10 cellular contexts compared by ENCODE assay signal in the genomic region with DNA sequence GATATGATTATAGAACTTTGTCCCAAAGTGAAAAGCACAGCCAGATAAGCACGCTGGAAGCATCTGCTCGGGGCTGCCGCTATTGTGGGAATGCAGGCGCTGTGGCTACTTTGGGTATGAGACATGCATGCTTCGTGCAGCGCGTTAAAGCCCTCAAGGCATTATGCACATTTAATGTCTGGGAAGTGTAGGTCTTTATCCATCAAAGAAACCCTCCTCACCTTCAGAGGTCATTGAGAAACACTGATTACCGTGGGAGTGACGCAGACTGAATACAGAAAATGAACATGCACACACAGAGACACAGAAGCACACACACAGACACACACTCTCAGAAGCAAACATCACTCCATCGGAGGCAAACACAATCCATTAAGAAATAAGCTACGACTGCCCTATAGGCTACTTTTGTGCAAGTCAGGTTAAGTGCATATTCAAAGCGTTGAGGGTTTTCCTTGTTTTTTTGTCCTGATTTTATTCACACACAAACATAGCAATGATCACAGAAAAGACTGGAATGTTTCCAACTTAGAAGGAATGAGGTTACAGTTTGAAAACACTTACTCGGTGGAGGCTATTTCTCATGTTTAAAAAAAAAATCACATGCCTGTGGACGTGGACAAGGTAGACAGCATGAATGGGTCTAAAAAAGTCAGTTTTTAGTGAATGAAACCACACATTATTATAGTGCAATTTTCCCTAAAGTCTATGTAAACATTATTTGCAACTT.
DNase-seq lines count a peak whose midpoint lies in the region; ATAC-seq, FAIRE-seq and TF ChIP-seq lines count a peak whose summit lies in the region.
"Had no signal": no experiment of that assay in that cellular context is flagged by ENCODE, and none has a peak within 500 bp of the region (broad histone marks: within the 10 kb centered on the region; RNA-seq: fewer than 3 reads in every experiment).

No MANE protein-coding gene starts in this region.

- DNase-seq in HFF-Myc (ENCODE audit: extremely low read depth, low read depth) (peak; percentile 17), body of pancreas (peak; percentile 21 to 55 (median 30)), keratinocyte (ENCODE audit: low read depth, low spot score) (no peak), T1000 (lab: John Stamatoyannopoulos, UW) (no peak), NCI-H2171 (lab: John Stamatoyannopoulos, UW) (no peak), NCI-H1092 treated with DMSO at 0.1 percent for 48 hours (lab: John Stamatoyannopoulos, UW) (no peak)
- no peak for DNase-seq in activated CD4-positive, alpha-beta T cell treated with anti-CD3 and anti-CD28 coated beads, Interleukin-2, amount 50 U/mL, for 48 hours

- WGBS in body of pancreas, 2 donors: 7 to 17% methylated on average over 14 of the region's 14 CpGs

- H3K79me2 ChIP-seq in keratinocyte (ENCODE audit: control insufficient read depth, insufficient read depth, low read length): no peaks in the 10 kb centered on the region

- TF ChIP-seq CTCF in HFF-Myc (IDR thresholded peaks at IDR 0.05; ENCODE audit: low read depth, low read length, missing control alignments): no peak
- TF ChIP-seq CTCF in body of pancreas (IDR thresholded peaks at IDR 0.05): no peak
- no peak for TF ChIP-seq CTCF in keratinocyte (optimal IDR thresholded peaks at IDR 0.05 in 1 of 3, IDR thresholded peaks at IDR 0.05 in 1 of 3, conservative IDR thresholded peaks at IDR 0.05 in 1 of 3; ENCODE audit: extremely low read depth in 1 of 3, insufficient read depth in 2 of 3, low read length in 3 of 3)

- H4K20me1 ChIP-seq in keratinocyte (ENCODE audit: control insufficient read depth, extremely low read depth, insufficient read depth, low read length): no peaks in the 10 kb centered on the region

- H3K9ac ChIP-seq in keratinocyte (ENCODE audit: control insufficient read depth, extremely low read depth, insufficient read depth, low read length) (no peak overlapping the region), stomach smooth muscle (ENCODE audit: low read length in 2 of 2) (no peak overlapping the region)

- H3K4me2 ChIP-seq in keratinocyte (ENCODE audit: control insufficient read depth, extremely low read depth, insufficient read depth, low read depth, low read length): peak overlapping the region; percentile 42

- peak; percentile 58 for ATAC-seq in body of pancreas

- no peaks in the 10 kb centered on the region for H3K9me1 ChIP-seq in keratinocyte (ENCODE audit: control insufficient read depth, extremely low read depth, insufficient read depth, low read length)

- H3K9me3 ChIP-seq in body of pancreas (no peaks in the 10 kb centered on the region), keratinocyte (ENCODE audit: control insufficient read depth, low read depth, low read length) (no peaks in the 10 kb centered on the region), stomach smooth muscle (ENCODE audit: control insufficient read depth in 2 of 2, low read length in 2 of 2) (no peaks in the 10 kb centered on the region)
- H3K9me3 ChIP-seq: neutrophil had no signal

- no peak for TF ChIP-seq POLR2A in body of pancreas (IDR thresholded peaks at IDR 0.05)

- peak; percentile 48 for FAIRE-seq in keratinocyte (lab: Jason Lieb, UNC)
- FAIRE-seq: GM18507 had no signal

- H3K4me1 ChIP-seq in body of pancreas: no peaks in the 10 kb centered on the region
- H3K4me1 ChIP-seq in keratinocyte (ENCODE audit: control insufficient read depth, extremely low read depth, insufficient read depth, low read length): peaks cover 6% of the 10 kb centered on the region
- H3K4me1 ChIP-seq in stomach smooth muscle (ENCODE audit: control insufficient read depth, insufficient read depth, low read length): no peaks in the 10 kb centered on the region

- no peak overlapping the region for H2AFZ ChIP-seq in keratinocyte (ENCODE audit: control insufficient read depth, low read length)

- H3K36me3 ChIP-seq in body of pancreas (replicated peaks in 1 of 2; ENCODE audit: insufficient read depth in 1 of 2, low read depth in 2 of 2): no peaks in the 10 kb centered on the region
- no peaks in the 10 kb centered on the region for H3K36me3 ChIP-seq in keratinocyte (ENCODE audit: control insufficient read depth in 2 of 2, extremely low read depth in 1 of 2, insufficient read depth in 2 of 2, low read length in 2 of 2)
- H3K36me3 ChIP-seq in stomach smooth muscle (ENCODE audit: control insufficient read depth in 2 of 2, insufficient read depth in 2 of 2, low read length in 2 of 2): no peaks in the 10 kb centered on the region
- H3K36me3 ChIP-seq: neutrophil had no signal

- dilution Hi-C loops in keratinocyte (cut with MboI; ENCODE audit: extremely low pct_ligation_motif_present, low sequenced_read_pairs): no loop called here

- H3K4me3 ChIP-seq in HFF-Myc (replicated peaks; ENCODE audit: low read depth, low read length) (peak overlapping the region; percentile 9; the same call in 1 of the 2 replicates), body of pancreas (no peak overlapping the region), keratinocyte (ENCODE audit: control insufficient read depth in 2 of 3, extremely low read depth in 1 of 3, insufficient read depth in 2 of 3, low read depth in 1 of 3, low read length in 3 of 3) (no peak overlapping the region), stomach smooth muscle (ENCODE audit: low read length in 2 of 2) (peak overlapping the region; percentile 68)

- H3K27me3 ChIP-seq in body of pancreas (no peaks in the 10 kb centered on the region), keratinocyte (ENCODE audit: control insufficient read depth, extremely low read depth, insufficient read depth, low read length) (no peaks in the 10 kb centered on the region), stomach smooth muscle (ENCODE audit: control insufficient read depth in 1 of 2, insufficient read depth in 2 of 2, low read length in 2 of 2) (no peaks in the 10 kb centered on the region)
- H3K27me3 ChIP-seq: neutrophil had no signal

- intact Hi-C loops in body of pancreas (cut with DNase I): no loop called here

- H3K27ac ChIP-seq in body of pancreas: no peak overlapping the region
- no peak overlapping the region for H3K27ac ChIP-seq in keratinocyte (ENCODE audit: control insufficient read depth, insufficient read depth, low read length)
- H3K27ac ChIP-seq in stomach smooth muscle (ENCODE audit: low read length): no peak overlapping the region
- H3K27ac ChIP-seq: neutrophil had no signal

Comparison
In these comparisons a context has a peak if more than half of its experiments do, and no peak if none do; other contexts are left out.
1. DNase-seq: peak in HFF-Myc (single experiment) and body of pancreas (4 of 4); none in keratinocyte (single experiment), T1000 (single experiment), activated CD4-positive, alpha-beta T cell treated with anti-CD3 and anti-CD28 coated beads, Interleukin-2, amount 50 U/mL, for 48 hours (0 of 2), NCI-H2171 (single experiment) and NCI-H1092 treated with DMSO at 0.1 percent for 48 hours (single experiment).
2. H3K4me3 ChIP-seq: peak in HFF-Myc (single experiment) and stomach smooth muscle (2 of 2); none in body of pancreas (0 of 2) and keratinocyte (0 of 3).